Comparison of ENCODE assay signal across 28 cellular contexts in the genomic region with DNA sequence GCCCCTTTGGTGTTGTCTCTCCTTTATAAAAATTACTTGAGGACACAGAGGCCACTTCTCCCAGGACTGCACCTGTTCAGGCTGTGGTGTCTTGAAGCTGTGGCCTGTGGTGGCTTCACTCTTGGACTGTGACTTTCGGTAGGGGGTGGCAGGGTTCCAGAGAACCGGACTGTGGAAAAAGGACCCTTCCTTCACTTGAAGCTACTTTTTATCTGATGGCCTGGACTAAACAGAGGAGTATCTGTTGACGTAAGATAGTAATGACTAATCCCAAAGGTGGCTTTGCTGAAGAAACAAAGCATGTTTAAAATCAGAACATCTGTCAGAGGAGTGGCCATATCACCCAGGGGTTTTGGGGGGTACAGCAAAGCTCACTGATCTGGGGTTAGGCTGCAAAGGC.
DNase-seq lines count a peak whose midpoint lies in the region; ATAC-seq and TF ChIP-seq lines count a peak whose summit lies in the region.
"Had no signal": no experiment of that assay in that cellular context is flagged by ENCODE, and none has a peak within 500 bp of the region (broad histone marks: within the 10 kb centered on the region; RNA-seq: fewer than 3 reads in every experiment).

No MANE protein-coding gene starts in this region.

- no peak overlapping the region for H3K9ac ChIP-seq in IMR-90 (ENCODE audit: low read depth, low read length)
- H3K9ac ChIP-seq: BLaER1 had no signal

- no peak for TF ChIP-seq RAD21 in IMR-90 (IDR thresholded peaks at IDR 0.05; ENCODE audit: low read length)

- H2BK120ac ChIP-seq in IMR-90 (ENCODE audit: low read depth, low read length) = no peak overlapping the region

- no peak overlapping the region for H3K27ac Mint-ChIP-seq in activated CD4-positive, alpha-beta T cell treated with anti-CD3 and anti-CD28 coated beads for 36 hours
- H3K27ac Mint-ChIP-seq: activated CD8-positive, alpha-beta T cell treated with anti-CD3 and anti-CD28 coated beads, Interleukin-2, amount 10 ng/mL, durations not matched to agents 7 days and 5 days; stimulated activated memory B cell treated with anti-CD40 and anti-IgM and Interleukin-4, amounts not matched to agents 10 μg/mL and 1 μg/mL and 100 μg/mL, for 72 hours had no signal

- H3K4me3 Mint-ChIP-seq in activated CD4-positive, alpha-beta T cell treated with anti-CD3 and anti-CD28 coated beads for 36 hours = no peak overlapping the region
- H3K4me3 Mint-ChIP-seq: activated CD8-positive, alpha-beta T cell treated with anti-CD3 and anti-CD28 coated beads, Interleukin-2, amount 10 ng/mL, durations not matched to agents 7 days and 5 days; stimulated activated memory B cell treated with anti-CD40 and anti-IgM and Interleukin-4, amounts not matched to agents 10 μg/mL and 1 μg/mL and 100 μg/mL, for 72 hours had no signal

- H3K9me3 ChIP-seq in IMR-90 (ENCODE audit: control insufficient read depth, insufficient read depth, low read length) (no peaks in the 10 kb centered on the region), ascending aorta (no peaks in the 10 kb centered on the region), prostate gland (no peaks in the 10 kb centered on the region), thyroid gland (no peaks in the 10 kb centered on the region)
- H3K9me3 ChIP-seq: SJCRH30, thoracic aorta had no signal

- H3K4me1 Mint-ChIP-seq in activated CD4-positive, alpha-beta T cell treated with anti-CD3 and anti-CD28 coated beads for 36 hours = no peaks in the 10 kb centered on the region
- H3K4me1 Mint-ChIP-seq: stimulated activated memory B cell treated with anti-CD40 and anti-IgM and Interleukin-4, amounts not matched to agents 10 μg/mL and 1 μg/mL and 100 μg/mL, for 72 hours had no signal

- CTCF ChIA-PET in IMR-90 (lab: Yijun Ruan, JAX) = no interaction called here
- CTCF ChIA-PET in activated CD4-positive, alpha-beta T cell treated with anti-CD3 and anti-CD28 coated beads for 36 hours (lab: Charles Lee) = interaction anchor here (1.0 kb wide), 1 partner anchor 26 kb away, joined by 3 read pairs; no protein-coding TSS in a partner anchor

- H3K4me3 ChIP-seq in IMR-90 (ENCODE audit: insufficient read depth, low read depth, low read length) (no peak overlapping the region), ascending aorta (no peak overlapping the region), prostate gland (no peak overlapping the region), thyroid gland (replicated peaks in 1 of 3) (no peak overlapping the region)
- H3K4me3 ChIP-seq: BLaER1, cardiac muscle cell, SJCRH30, thoracic aorta had no signal

- DNase-seq in IMR-90 (peak; percentile 58), ascending aorta (ENCODE audit: low spot score in 2 of 2) (no peak), iris pigment epithelial cell (ENCODE audit: low read depth) (peak; percentile 20), prostate gland (ENCODE audit: low spot score) (no peak), thyroid gland (no peak)
- no peak for DNase-seq in activated CD4-positive, alpha-beta T cell treated with anti-CD3 and anti-CD28 coated beads for 36 hours
- no peak for DNase-seq in activated effector memory CD4-positive, alpha-beta T cell treated with Interleukin-2 at 50 U/mL for 16 hours
- DNase-seq in stimulated activated CD4-positive, alpha-beta T cell treated with anti-CD3 and anti-CD28 coated beads, Interleukin-4, amount 100 ng/mL, for 24 hours = no peak
- DNase-seq: activated CD8-positive, alpha-beta T cell treated with anti-CD3 and anti-CD28 coated beads, Interleukin-2, amount 10 ng/mL, durations not matched to agents 7 days and 5 days; activated gamma-delta T cell treated with Interleukin-2 at 50 U/mL for 16 hours; activated T-cell treated with anti-CD3 and anti-CD28 coated beads for 4 hours; amygdala; Caco-2; dermis blood vessel endothelial cell; foreskin fibroblast; H7; hypothalamus; NCI-H1048; NCI-H1694 treated with DMSO at 0.1 percent for 48 hours; NCI-H2171 treated with DMSO at 0.1 percent for 48 hours; NCI-H524 treated with DMSO at 0.1 percent for 48 hours; SJCRH30 had no signal

- intact Hi-C loops in IMR-90 (cut with micrococcal nuclease) = no loop called here
- intact Hi-C loops in ascending aorta (cut with DNase I) = no loop called here
- intact Hi-C loops in prostate gland (cut with DNase I) = no loop called here
- intact Hi-C loops in activated CD4-positive, alpha-beta T cell treated with anti-CD3 and anti-CD28 coated beads for 36 hours (cut with DNase I, micrococcal nuclease) = no loop called here
- intact Hi-C loops in thyroid gland (cut with DNase I) = no loop called here

- no peaks in the 10 kb centered on the region for H3K27me3 Mint-ChIP-seq in activated CD4-positive, alpha-beta T cell treated with anti-CD3 and anti-CD28 coated beads for 36 hours
- H3K27me3 Mint-ChIP-seq: stimulated activated memory B cell treated with anti-CD40 and anti-IgM and Interleukin-4, amounts not matched to agents 10 μg/mL and 1 μg/mL and 100 μg/mL, for 72 hours had no signal

- no peaks in the 10 kb centered on the region for H4K20me1 ChIP-seq in IMR-90 (ENCODE audit: insufficient read depth, low read length)
- H4K20me1 ChIP-seq: BLaER1 had no signal

- no peak overlapping the region for H2AFZ ChIP-seq in IMR-90 (replicated peaks; ENCODE audit: low read length, poor library complexity)

- no peaks in the 10 kb centered on the region for H3K27me3 ChIP-seq in IMR-90 (ENCODE audit: control insufficient read depth, insufficient read depth, low read length)
- H3K27me3 ChIP-seq in ascending aorta = no peaks in the 10 kb centered on the region
- H3K27me3 ChIP-seq in prostate gland (replicated peaks; ENCODE audit: insufficient read depth) = no peaks in the 10 kb centered on the region
- no peaks in the 10 kb centered on the region for H3K27me3 ChIP-seq in thyroid gland
- H3K27me3 ChIP-seq: BLaER1, cardiac muscle cell, SJCRH30 had no signal

- dilution Hi-C loops in IMR-90 (cut with HindIII; ENCODE audit: low sequenced_read_pairs, unreplicated experiment) = no loop called here

- in situ Hi-C loops in IMR-90 (cut with MboI; ENCODE audit: low sequenced_read_pairs) = no loop called here

- no CpG with 5 or more reads among the region's 3 CpGs for WGBS in IMR-90 (ENCODE audit: extremely low coverage in 2 of 2, insufficient read length in 1 of 2), 2 experiments
- 74% methylated on average over 3 of the region's 3 CpGs for WGBS in prostate gland
- WGBS in thyroid gland, 2 donors = 83 to 86% methylated on average over 3 of the region's 3 CpGs

- H3K27ac ChIP-seq in IMR-90 (ENCODE audit: insufficient read depth, low read length) = no peak overlapping the region
- H3K27ac ChIP-seq in ascending aorta = peak overlapping the region; percentile 75 to 80
- peak overlapping the region; percentile 62 to 64 for H3K27ac ChIP-seq in prostate gland
- H3K27ac ChIP-seq in thyroid gland = peak overlapping the region in 1 of 3 donors; percentile 30
- H3K27ac ChIP-seq: BLaER1, cardiac muscle cell, SJCRH30 had no signal

- H3K9me1 ChIP-seq in IMR-90 (ENCODE audit: insufficient read depth, low read length) = peaks cover 21% of the 10 kb centered on the region

- H3K23ac ChIP-seq in IMR-90 (ENCODE audit: low read depth, low read length) = no peak overlapping the region

- H3K36me3 Mint-ChIP-seq in activated CD4-positive, alpha-beta T cell treated with anti-CD3 and anti-CD28 coated beads for 36 hours (ENCODE audit: low read depth) = peaks cover 18% of the 10 kb centered on the region

- no peak overlapping the region for H2BK5ac ChIP-seq in IMR-90 (ENCODE audit: low read depth, low read length, poor library complexity, severe bottlenecking)

- no TSS peak for BruUV-seq in IMR-90 (replicated peaks; lab: Mats Ljungman, UMichigan)

- POLR2A ChIA-PET in IMR-90 (lab: Charles Lee; ENCODE audit: unreplicated experiment) = no interaction called here
- POLR2A ChIA-PET in activated CD4-positive, alpha-beta T cell treated with anti-CD3 and anti-CD28 coated beads for 36 hours (lab: Charles Lee) = interaction anchor here (0.5 kb wide), 1 partner anchor 85 kb away, joined by 7 read pairs; no protein-coding TSS in a partner anchor

- no peak for ATAC-seq in IMR-90 (ENCODE audit: low read depth)
- no peak for ATAC-seq in activated CD4-positive, alpha-beta T cell treated with anti-CD3 and anti-CD28 coated beads for 36 hours
- ATAC-seq: activated CD4-positive, CD25-positive, alpha-beta regulatory T cell treated with anti-CD3 and anti-CD28 coated beads, Interleukin-2, amount 50 U/mL, for 24 hours; activated CD8-positive, alpha-beta T cell treated with anti-CD3 and anti-CD28 coated beads, Interleukin-2, amount 10 ng/mL, durations not matched to agents 7 days and 5 days; Panc1; stimulated activated memory B cell treated with anti-CD40 and anti-IgM and Interleukin-4, amounts not matched to agents 10 μg/mL and 1 μg/mL and 100 μg/mL, for 72 hours had no signal

- H2BK15ac ChIP-seq in IMR-90 (ENCODE audit: low read depth, low read length) = no peak overlapping the region

- H3K9me3 Mint-ChIP-seq in activated CD4-positive, alpha-beta T cell treated with anti-CD3 and anti-CD28 coated beads for 36 hours (ENCODE audit: low read depth) = no peaks in the 10 kb centered on the region

- H4K5ac ChIP-seq in IMR-90 (ENCODE audit: low read depth, low read length) = no peak overlapping the region

- H3K79me1 ChIP-seq in IMR-90 (ENCODE audit: low read depth in 1 of 2, low read length in 2 of 2) = peaks cover 0 to 22% of the 10 kb centered on the region in 2 experiments; a peak in 2 of 4 replicates

- H3K4ac ChIP-seq in IMR-90 (ENCODE audit: low read depth, low read length) = no peak overlapping the region

- no peak overlapping the region for H2BK20ac ChIP-seq in IMR-90 (ENCODE audit: low read depth, low read length)

- H3K18ac ChIP-seq in IMR-90 (ENCODE audit: low read depth, low read length) = no peak overlapping the region

- no peak overlapping the region for H2AK5ac ChIP-seq in IMR-90 (ENCODE audit: low read depth, low read length)

- H3K14ac ChIP-seq in IMR-90 (replicated peaks; ENCODE audit: low read depth, low read length) = 0 out of 2 replicates have a peak overlapping the region, but pooled peaks have one; percentile 44

- no peak overlapping the region for H3K4me2 ChIP-seq in IMR-90 (ENCODE audit: low read depth, low read length)
- H3K4me2 ChIP-seq: BLaER1 had no signal

- no peak overlapping the region for H2AK9ac ChIP-seq in IMR-90 (replicated peaks; ENCODE audit: low read depth, low read length, poor library complexity)

- H3K4me1 ChIP-seq in IMR-90 (ENCODE audit: control insufficient read depth, insufficient read depth, low read length) (peaks cover 28% of the 10 kb centered on the region), ascending aorta (peaks cover 6 to 28% of the 10 kb centered on the region in 2 donors), prostate gland (replicated peaks) (peaks cover 4% of the 10 kb centered on the region), thyroid gland (peaks cover 6 to 26% of the 10 kb centered on the region in 2 donors)

- TF ChIP-seq POLR2A in IMR-90 (IDR thresholded peaks at IDR 0.05; ENCODE audit: low read depth, low read length) (no peak), prostate gland (IDR thresholded peaks at IDR 0.05) (no peak), thyroid gland (IDR thresholded peaks at IDR 0.05) (no peak)

- H4K91ac ChIP-seq in IMR-90 (ENCODE audit: insufficient read depth, low read depth, low read length) = no peak overlapping the region

- no peak for TF ChIP-seq CTCF in IMR-90 (conservative IDR thresholded peaks at IDR 0.05; ENCODE audit: low read depth, low read length)
- TF ChIP-seq CTCF in ascending aorta (IDR thresholded peaks at IDR 0.05) = no peak
- no peak for TF ChIP-seq CTCF in prostate gland (IDR thresholded peaks at IDR 0.05)
- no peak for TF ChIP-seq CTCF in thyroid gland (IDR thresholded peaks at IDR 0.05)

- H3K36me3 ChIP-seq in IMR-90 (ENCODE audit: control insufficient read depth, insufficient read depth, low read length) (no peaks in the 10 kb centered on the region; the same call in 1 of the 2 replicates), ascending aorta (no peaks in the 10 kb centered on the region), prostate gland (no peaks in the 10 kb centered on the region), thyroid gland (no peaks in the 10 kb centered on the region)
- H3K36me3 ChIP-seq: cardiac muscle cell, thoracic aorta had no signal

- no peak overlapping the region for H3K56ac ChIP-seq in IMR-90 (ENCODE audit: extremely low read depth, insufficient read depth, low read length)

- H4K8ac ChIP-seq in IMR-90 (ENCODE audit: low read depth in 2 of 2, low read length in 2 of 2) = no peak overlapping the region

Comparison
In these comparisons a context has a peak if more than half of its experiments do, and no peak if none do; other contexts are left out.
1. DNase-seq: peak in IMR-90 (single experiment) and iris pigment epithelial cell (single experiment); none in ascending aorta (0 of 2), prostate gland (single experiment), activated CD4-positive, alpha-beta T cell treated with anti-CD3 and anti-CD28 coated beads for 36 hours (single experiment), thyroid gland (0 of 2), activated effector memory CD4-positive, alpha-beta T cell treated with Interleukin-2 at 50 U/mL for 16 hours (single experiment) and stimulated activated CD4-positive, alpha-beta T cell treated with anti-CD3 and anti-CD28 coated beads, Interleukin-4, amount 100 ng/mL, for 24 hours (single experiment).